In genomic region chr12:41950455-41950854, GRCh38 we compare ENCODE assay signal across 28 cellular contexts.
DNase-seq lines count a peak whose midpoint lies in the region; ATAC-seq and TF ChIP-seq lines count a peak whose summit lies in the region.
"Had no signal": no experiment of that assay in that cellular context is flagged by ENCODE, and none has a peak within 500 bp of the region (broad histone marks: within the 10 kb centered on the region; RNA-seq: fewer than 3 reads in every experiment).

No MANE protein-coding gene starts in this region.

- peaks cover 2% of the 10 kb centered on the region for H3K27me3 Mint-ChIP-seq in endodermal cell (ENCODE audit: insufficient read depth)

- no peak overlapping the region for H3K4me3 Mint-ChIP-seq in endodermal cell
- H3K4me3 Mint-ChIP-seq: activated naive CD4-positive, alpha-beta T cell treated with anti-CD3 and anti-CD28 coated beads, Interleukin-2, amount 10 ng/mL, durations not matched to agents 7 days and 5 days; activated T-helper 1 cell treated with anti-CD3 and anti-CD28 coated beads, Interleukin-12 subunit alpha, Interleukin-12 subunit beta, Interleukin-2, Interleukin-4 antibody, amounts not matched to agents 30 ng/mL and 10 ng/mL and 1 ng/mL, durations not matched to agents 14 hours and 24 hours and 36 hours; GM23338; HFFc6; naive B cell had no signal

- H3K36me3 Mint-ChIP-seq in endodermal cell (ENCODE audit: low read depth) = peaks cover 7% of the 10 kb centered on the region
- H3K36me3 Mint-ChIP-seq: activated naive CD4-positive, alpha-beta T cell treated with anti-CD3 and anti-CD28 coated beads, Interleukin-2, amount 10 ng/mL, durations not matched to agents 7 days and 5 days had no signal

- H3K4me1 ChIP-seq in endodermal cell (ENCODE audit: control insufficient read depth, insufficient read depth, low read length) = no peaks in the 10 kb centered on the region
- no peaks in the 10 kb centered on the region for H3K4me1 ChIP-seq in SJCRH30
- H3K4me1 ChIP-seq: breast epithelium, esophagus squamous epithelium, gastrocnemius medialis, left lung, psoas muscle, stomach had no signal

- H3K36me3 ChIP-seq in endodermal cell (ENCODE audit: control insufficient read depth, insufficient read depth, low read length) (no peaks in the 10 kb centered on the region), SJCRH30 (no peaks in the 10 kb centered on the region)
- H3K36me3 ChIP-seq: breast epithelium, esophagus squamous epithelium, gastrocnemius medialis, left lung, stomach, tibial nerve had no signal

- peaks cover 8% of the 10 kb centered on the region for H3K4me1 Mint-ChIP-seq in endodermal cell
- H3K4me1 Mint-ChIP-seq: activated naive CD4-positive, alpha-beta T cell treated with anti-CD3 and anti-CD28 coated beads, Interleukin-2, amount 10 ng/mL, durations not matched to agents 7 days and 5 days; GM23338 had no signal

- H3K4me3 ChIP-seq in endodermal cell (ENCODE audit: low read length) = no peak overlapping the region
- H3K4me3 ChIP-seq in SJCRH30 = no peak overlapping the region
- H3K4me3 ChIP-seq: breast epithelium, coronary artery, esophagus squamous epithelium, gastrocnemius medialis, GM23338, left lung, psoas muscle, stomach, tibial nerve had no signal

- H3K27ac ChIP-seq in endodermal cell (ENCODE audit: low read depth, low read length) = no peak overlapping the region
- no peak overlapping the region for H3K27ac ChIP-seq in SJCRH30
- H3K27ac ChIP-seq: breast epithelium, coronary artery, esophagus squamous epithelium, gastrocnemius medialis, left lung, psoas muscle, stomach, tibial nerve, VCaP had no signal

- H3K9me3 Mint-ChIP-seq in endodermal cell = peaks cover 29% of the 10 kb centered on the region
- H3K9me3 Mint-ChIP-seq: activated T-helper 1 cell treated with anti-CD3 and anti-CD28 coated beads, Interleukin-12 subunit alpha, Interleukin-12 subunit beta, Interleukin-2, Interleukin-4 antibody, amounts not matched to agents 30 ng/mL and 10 ng/mL and 1 ng/mL, durations not matched to agents 14 hours and 24 hours and 36 hours had no signal

- H3K9ac ChIP-seq in endodermal cell (ENCODE audit: extremely low read depth, low read length, poor library complexity, severe bottlenecking) = no peak overlapping the region
- H3K9ac ChIP-seq: SK-N-SH had no signal

- no peak overlapping the region for H3K27ac Mint-ChIP-seq in endodermal cell
- H3K27ac Mint-ChIP-seq: activated naive CD4-positive, alpha-beta T cell treated with anti-CD3 and anti-CD28 coated beads, Interleukin-2, amount 10 ng/mL, durations not matched to agents 7 days and 5 days; activated T-helper 1 cell treated with anti-CD3 and anti-CD28 coated beads, Interleukin-12 subunit alpha, Interleukin-12 subunit beta, Interleukin-2, Interleukin-4 antibody, amounts not matched to agents 30 ng/mL and 10 ng/mL and 1 ng/mL, durations not matched to agents 14 hours and 24 hours and 36 hours; GM23338; HFFc6; naive B cell had no signal

- 93% methylated on average over 1 of the region's 1 CpG; no CpG with 5 or more reads in 1 of the 2 experiments for WGBS in endodermal cell (ENCODE audit: insufficient coverage in 1 of 2, insufficient read length in 1 of 2), 2 experiments

- H3K9me3 ChIP-seq in endodermal cell (ENCODE audit: control insufficient read depth, low read length) (peaks cover 29% of the 10 kb centered on the region), SJCRH30 (replicated peaks) (no peaks in the 10 kb centered on the region)
- H3K9me3 ChIP-seq: psoas muscle, SK-N-SH had no signal

- H3K27me3 ChIP-seq in endodermal cell (ENCODE audit: control insufficient read depth, insufficient read depth, low read length, poor library complexity, severe bottlenecking) (no peaks in the 10 kb centered on the region), SJCRH30 (no peaks in the 10 kb centered on the region; the same call in 1 of the 2 replicates)
- H3K27me3 ChIP-seq: breast epithelium, esophagus squamous epithelium, gastrocnemius medialis, left lung, stomach, tibial nerve had no signal

- DNase-seq in NCI-H748 treated with DMSO at 0.1 percent for 48 hours (lab: John Stamatoyannopoulos, UW) (peak; percentile 61), OCI-M1 (lab: John Stamatoyannopoulos, UW) (no peak), endodermal cell (no peak), SJCRH30 (no peak)
- DNase-seq: activated CD4-positive, alpha-beta T cell treated with anti-CD3 and anti-CD28 coated beads for 48 hours; activated naive CD4-positive, alpha-beta T cell treated with anti-CD3 and anti-CD28 coated beads, Interleukin-2, amount 10 ng/mL, durations not matched to agents 7 days and 5 days; amygdala; EL; esophagus squamous epithelium; gastrocnemius medialis; HFFc6; hypothalamus; left lung; naive B cell; NCI-H526; nucleus accumbens; psoas muscle; SK-N-SH; stomach had no signal

- TF ChIP-seq CTCF in endodermal cell (conservative IDR thresholded peaks at IDR 0.05) = no peak

- ATAC-seq in GM18907 (IDR thresholded peaks at IDR 0.05; ENCODE audit: unreplicated experiment) = peak; percentile 80
- peak; percentile 78 for ATAC-seq in GM21390 (IDR thresholded peaks at IDR 0.05; ENCODE audit: unreplicated experiment)
- ATAC-seq in HG02885 (IDR thresholded peaks at IDR 0.05; ENCODE audit: poor library complexity, unreplicated experiment) = peak; percentile 65
- ATAC-seq: gastrocnemius medialis, GM23338, left lung, psoas muscle had no signal
